ENCODE assay signal across 8 cellular contexts in genomic region chr11:57711414-57712255, GRCh38. TPM values are rescaled to one million over a fixed set of nuclear protein-coding genes. Genes with fewer than 3 reads are reported as not detected.
DNase-seq lines count a peak whose midpoint lies in the region; ATAC-seq and TF ChIP-seq lines count a peak whose summit lies in the region.

TSS of gene MED19 (minus strand) at chr11:57712215. CDS start at chr11:57712179, 36 bp downstream.

- ATAC-seq in HG02763 (IDR thresholded peaks at IDR 0.05; ENCODE audit: unreplicated experiment) (peak; percentile 32), right cardiac atrium (no peak)

- intact Hi-C loops in right cardiac atrium (cut with DNase I): no loop called here

- peak; percentile 87 to 98 (median 97) for DNase-seq in NCI-H1417 (lab: John Stamatoyannopoulos, UW)
- DNase-seq in T-helper 1 cell: peak; percentile 62 to 84 (median 75)
- peak; percentile 56 for DNase-seq in amniotic stem cell (lab: John Stamatoyannopoulos, UW)
- DNase-seq in right cardiac atrium: peak; percentile 82 to 91 (median 88)
- DNase-seq in renal cortical epithelial cell (ENCODE audit: low read depth): peak; percentile 91
- DNase-seq in NK-92 (lab: John Stamatoyannopoulos, UW; ENCODE audit: unreplicated experiment): no peak

- H3K27me3 ChIP-seq in right cardiac atrium (ENCODE audit: control insufficient read depth, insufficient read depth): no peaks in the 10 kb centered on the region

- peak within 1 kb of the TSS; percentile 80 for H3K4me3 ChIP-seq in GM12875 (ENCODE audit: low read depth, low read length)
- H3K4me3 ChIP-seq in right cardiac atrium (ENCODE audit: low read length): peak within 1 kb of the TSS; percentile 78

- H3K9me3 ChIP-seq in right cardiac atrium (ENCODE audit: control insufficient read depth, low read length): no peaks in the 10 kb centered on the region

- peak within 1 kb of the TSS; percentile 51 for H3K27ac ChIP-seq in right cardiac atrium (ENCODE audit: low read length)

- TF ChIP-seq CTCF in GM12875 (IDR thresholded peaks at IDR 0.05; ENCODE audit: borderline replicate concordance, insufficient read depth, low read depth, low read length): no peak

- no peaks in the 10 kb centered on the region for H3K4me1 ChIP-seq in right cardiac atrium (ENCODE audit: control insufficient read depth, insufficient read depth, low read length)

- WGBS in right cardiac atrium: 8% methylated on average over 51 of the region's 51 CpGs

RNA-seq across cellular contexts. Expression of gene MED19, which starts in this region (rescaled TPM):
- 10 to 100 TPM in 2 of 4 donors, 1 to 10 TPM in 2; 8.4 to 10.5 (median 9.5) TPM for total RNA-seq in right cardiac atrium
- 9.8 TPM for polyA plus RNA-seq in right cardiac atrium
- total RNA-seq in renal cortical epithelial cell: 11.5 and 16.1 TPM in 2 replicates
